1 cellular context compared by ENCODE assay signal in genomic region chr7:1168422-1168821, GRCh38.
TF ChIP-seq lines count a peak whose summit lies in the region.

No MANE protein-coding gene starts in this region.

TF ChIP-seq in HepG2, 621 proteins besides CTCF, POLR2A, EP300 and RAD21:
- TF ChIP-seq ZBTB38 (CRISPR knock-in tag; IDR thresholded peaks at IDR 0.05) = 0 out of 2 replicates have a peak, but pooled peaks have one; percentile 33
- TF ChIP-seq POLR2AphosphoS5 (IDR thresholded peaks at IDR 0.05; ENCODE audit: low read depth, low read length) = no peak
